Comparison of ENCODE assay signal across 34 cellular contexts in genomic region chr10:75695994-75696393, GRCh38.
"Had no signal": no experiment of that assay in that cellular context is flagged by ENCODE, and none has a peak within 500 bp of the region (broad histone marks: within the 10 kb centered on the region; RNA-seq: fewer than 3 reads in every experiment).

No MANE protein-coding gene starts in this region.

- H3K9me3 ChIP-seq: adrenal gland, ascending aorta, body of pancreas had no signal

- H3K4me3 ChIP-seq: adrenal gland, ascending aorta, body of pancreas, breast epithelium, cardiac muscle cell had no signal

- DNase-seq: activated effector memory CD4-positive, alpha-beta T cell treated with anti-CD3 and anti-CD28 coated beads, Interleukin-2, amount 50 U/mL, for 16 hours; activated effector memory CD4-positive, alpha-beta T cell treated with Interleukin-2 at 50 U/mL for 16 hours; activated gamma-delta T cell; activated gamma-delta T cell treated with Interleukin-2 at 50 U/mL for 16 hours; activated naive CD4-positive, alpha-beta T cell; activated naive CD4-positive, alpha-beta T cell treated with anti-CD3 and anti-CD28 coated beads for 36 hours; activated naive CD4-positive, alpha-beta T cell treated with anti-CD3 and anti-CD28 coated beads, Interleukin-2, amount 10 ng/mL, durations not matched to agents 7 days and 5 days; activated naive CD4-positive, alpha-beta T cell treated with anti-CD3 and anti-CD28 coated beads, Interleukin-2, amount 50 U/mL, for 16 hours; activated naive CD4-positive, alpha-beta T cell treated with Interleukin-2 at 50 U/mL for 16 hours; activated naive CD8-positive, alpha-beta T cell treated with anti-CD3 and anti-CD28 coated beads for 36 hours; activated naive CD8-positive, alpha-beta T cell treated with anti-CD3 and anti-CD28 coated beads, Interleukin-2, amount 10 ng/mL, durations not matched to agents 7 days and 5 days; activated naive CD8-positive, alpha-beta T cell treated with anti-CD3 and anti-CD28 coated beads, Interleukin-2, amount 50 U/mL, for 24 hours; activated T-cell treated with anti-CD3 and anti-CD28 coated beads, Interleukin-2, amount 50 U/mL, for 1 hour; activated T-cell treated with anti-CD3 and anti-CD28 coated beads, Interleukin-2, amount 50 U/mL, for 24 hours; activated T-cell treated with anti-CD3 and anti-CD28 coated beads, Interleukin-2, amount 50 U/mL, for 4 hours; activated T-cell treated with anti-CD3 and anti-CD28 coated beads, Interleukin-2, amount 50 U/mL, for 48 hours; activated T-cell treated with anti-CD3 and anti-CD28 coated beads, Interleukin-2, amount 50 U/mL, for 72 hours; adrenal gland; amniotic stem cell; amygdala; anterior cingulate cortex; aorta; body of pancreas; brain microvascular endothelial cell; caudate nucleus; central memory CD4-positive, alpha-beta T cell; cerebellar nuclear complex had no signal

- H3K27ac ChIP-seq: adrenal gland, ascending aorta, body of pancreas, brain microvascular endothelial cell, breast epithelium, cardiac muscle cell had no signal

- H3K4me1 ChIP-seq: adrenal gland, ascending aorta, body of pancreas, breast epithelium had no signal

- H3K27me3 ChIP-seq: adrenal gland, ascending aorta, body of pancreas, brain microvascular endothelial cell, breast epithelium, cardiac muscle cell had no signal

- ATAC-seq: activated naive CD4-positive, alpha-beta T cell treated with anti-CD3 and anti-CD28 coated beads, Interleukin-2, amount 50 U/mL, for 72 hours; activated naive CD8-positive, alpha-beta T cell treated with anti-CD3 and anti-CD28 coated beads, Interleukin-2, amount 50 U/mL, for 24 hours; activated T-cell treated with anti-CD3 and anti-CD28 coated beads, Interleukin-2, amount 50 U/mL, for 4 hours; activated T-cell treated with anti-CD3 and anti-CD28 coated beads, Interleukin-2, amount 50 U/mL, for 72 hours; activated T-helper 17 cell treated with anti-CD3 and anti-CD28 coated beads, Interleukin-2, amount 50 U/mL, for 72 hours; body of pancreas had no signal

- H3K36me3 ChIP-seq: adrenal gland, ascending aorta, brain microvascular endothelial cell, breast epithelium, cardiac muscle cell had no signal

- FAIRE-seq: astrocyte, bronchial epithelial cell had no signal
